In genomic region chr17:8223356-8224063, GRCh38 we compare ENCODE assay signal across 7 cellular contexts. TPM values are rescaled to one million over a fixed set of nuclear protein-coding genes. Genes with fewer than 3 reads are reported as not detected.
DNase-seq lines count a peak whose midpoint lies in the region; ATAC-seq and TF ChIP-seq lines count a peak whose summit lies in the region.

No MANE protein-coding gene starts in this region.

- peak; percentile 38 for TF ChIP-seq CTCF in GM12864 (IDR thresholded peaks at IDR 0.05; ENCODE audit: low read depth, low read length, missing control alignments)

- ATAC-seq in right cardiac atrium (peak; percentile 3 to 8), GM21447 (IDR thresholded peaks at IDR 0.05; ENCODE audit: unreplicated experiment) (no peak)

- H3K4me3 ChIP-seq in GM12864 (ENCODE audit: low read depth, low read length), result peak overlapping the region; percentile 68
- H3K4me3 ChIP-seq in HUES64 (ENCODE audit: low read length), result peak overlapping the region; percentile 75
- H3K4me3 ChIP-seq in SJCRH30, result peak overlapping the region; percentile 66
- peak overlapping the region; percentile 90 for H3K4me3 ChIP-seq in adipocyte (ENCODE audit: low read length)
- peak overlapping the region; percentile 73 for H3K4me3 ChIP-seq in right cardiac atrium (ENCODE audit: low read length)

- H3K27me3 ChIP-seq in HUES64 (ENCODE audit: insufficient read depth, low read length), result no peaks in the 10 kb centered on the region
- H3K27me3 ChIP-seq in SJCRH30, result no peaks in the 10 kb centered on the region
- no peaks in the 10 kb centered on the region for H3K27me3 ChIP-seq in adipocyte (replicated peaks; ENCODE audit: control insufficient read depth, insufficient read depth, low read length)
- no peaks in the 10 kb centered on the region for H3K27me3 ChIP-seq in right cardiac atrium (ENCODE audit: control insufficient read depth, insufficient read depth)

- WGBS in HUES64, result 4% methylated on average over 27 of the region's 27 CpGs
- 9% methylated on average over 27 of the region's 27 CpGs for WGBS in right cardiac atrium

- no peaks in the 10 kb centered on the region for H3K9me3 ChIP-seq in HUES64 (ENCODE audit: insufficient read depth, low read depth, low read length)
- H3K9me3 ChIP-seq in SJCRH30 (replicated peaks), result no peaks in the 10 kb centered on the region
- H3K9me3 ChIP-seq in adipocyte (ENCODE audit: control insufficient read depth, low read length), result no peaks in the 10 kb centered on the region
- no peaks in the 10 kb centered on the region for H3K9me3 ChIP-seq in right cardiac atrium (ENCODE audit: control insufficient read depth, low read length)

- peak; percentile 49 for DNase-seq in GM12864 (ENCODE audit: low read depth)
- DNase-seq in SJCRH30, result peak; percentile 82 to 86
- peak; percentile 65 for DNase-seq in adipocyte (ENCODE audit: low read depth)
- DNase-seq in right cardiac atrium, result peak; percentile 73 to 87 (median 85)
- peak; percentile 60 for DNase-seq in putamen (ENCODE audit: low spot score)

- H3K27ac ChIP-seq in HUES64 (ENCODE audit: low read depth, low read length) (peak overlapping the region; percentile 91), SJCRH30 (peak overlapping the region; percentile 72), right cardiac atrium (ENCODE audit: low read length) (peak overlapping the region; percentile 99)

- H3K4me1 ChIP-seq in HUES64 (ENCODE audit: insufficient read depth, low read length) (0 out of 2 replicates have a peak, but pooled peaks cover 4% of the 10 kb centered on the region), SJCRH30 (no peaks in the 10 kb centered on the region), adipocyte (ENCODE audit: control insufficient read depth, insufficient read depth, low read length) (peaks cover 19% of the 10 kb centered on the region), right cardiac atrium (ENCODE audit: control insufficient read depth, insufficient read depth, low read length) (peaks cover 5% of the 10 kb centered on the region)

- H3K9ac ChIP-seq in HUES64 (ENCODE audit: low read depth, low read length) (peak overlapping the region; percentile 72), adipocyte (ENCODE audit: low read length) (peak overlapping the region; percentile 97)

- H3K36me3 ChIP-seq in HUES64 (ENCODE audit: insufficient read depth, low read length) (peaks cover 13% of the 10 kb centered on the region), SJCRH30 (no peaks in the 10 kb centered on the region), adipocyte (ENCODE audit: control insufficient read depth, insufficient read depth, low read length, severe bottlenecking) (peaks cover under 1% of the 10 kb centered on the region)

- intact Hi-C loops in right cardiac atrium (cut with DNase I), result loop anchor here in 3 of 4 donors (2.0 to 10.0 kb wide), 2 partner anchors 37 to 99 kb away; partner anchors contain the start of gene HES7 (in 3 of the 3)

RNA-seq across cellular contexts. Expression of gene AURKB, which starts 13.1 kb away (rescaled TPM):
- 119 TPM for polyA plus RNA-seq in HUES64 (2013, experiment 1 of 2)
- 134 TPM for polyA plus RNA-seq in HUES64 (2013, experiment 2 of 2)
- total RNA-seq in SJCRH30 (2014; rRNA removed; shearing (Covaris generic)), result 108 and 113 TPM in 2 replicates
- 1 to 10 TPM in 2 of 4 donors, not detected in 2; 1.1 to 1.3 TPM for total RNA-seq in right cardiac atrium
- 0.45 TPM for polyA plus RNA-seq in right cardiac atrium

RNA-seq across cellular contexts. Expression of gene CTC1, which starts 24.3 kb away (rescaled TPM):
- polyA plus RNA-seq in HUES64 (2013, experiment 1 of 2), result 12.4 TPM
- polyA plus RNA-seq in HUES64 (2013, experiment 2 of 2), result 10.8 TPM
- 6.9 and 8.3 TPM in 2 replicates for total RNA-seq in SJCRH30 (2014; rRNA removed; shearing (Covaris generic))
- total RNA-seq in right cardiac atrium, result 10 to 100 TPM; 12.8 to 21.1 (median 17.2) TPM
- 12.4 TPM for polyA plus RNA-seq in right cardiac atrium

RNA-seq across cellular contexts. Expression of gene PFAS, which starts 25.6 kb away (rescaled TPM):
- 63.3 TPM for polyA plus RNA-seq in HUES64 (2013, experiment 1 of 2)
- polyA plus RNA-seq in HUES64 (2013, experiment 2 of 2), result 55.2 TPM
- 55.8 and 64.6 TPM in 2 replicates for total RNA-seq in SJCRH30 (2014; rRNA removed; shearing (Covaris generic))
- 10 to 100 TPM; 12.4 to 19.7 (median 15.7) TPM for total RNA-seq in right cardiac atrium
- polyA plus RNA-seq in right cardiac atrium, result 7.5 TPM

RNA-seq across cellular contexts. Expression of gene BORCS6, which starts 33.5 kb away (rescaled TPM):
- 2.6 TPM for polyA plus RNA-seq in HUES64 (2013, experiment 1 of 2)
- 3.0 TPM for polyA plus RNA-seq in HUES64 (2013, experiment 2 of 2)
- total RNA-seq in SJCRH30 (2014; rRNA removed; shearing (Covaris generic)), result 1.9 and 2.2 TPM in 2 replicates
- total RNA-seq in right cardiac atrium, result 1 to 10 TPM; 7.0 to 9.9 (median 9.6) TPM
- 7.3 TPM for polyA plus RNA-seq in right cardiac atrium

RNA-seq across cellular contexts. Expression of gene TMEM107, which starts 47.3 kb away (rescaled TPM):
- polyA plus RNA-seq in HUES64 (2013, experiment 1 of 2), result 29.8 TPM
- 35.4 TPM for polyA plus RNA-seq in HUES64 (2013, experiment 2 of 2)
- 13.0 and 19.8 TPM in 2 replicates for total RNA-seq in SJCRH30 (2014; rRNA removed; shearing (Covaris generic))
- total RNA-seq in right cardiac atrium, result 10 to 100 TPM in 2 of 4 donors, 1 to 10 TPM in 2; 7.1 to 11.4 (median 9.2) TPM
- polyA plus RNA-seq in right cardiac atrium, result 7.2 TPM

Comparison
In these comparisons a context has a peak if more than half of its experiments do, and no peak if none do; other contexts are left out.
1. RNA of gene AURKB, which starts 13.1 kb away (total RNA-seq): 108 to 113 TPM in SJCRH30; 1.1 to 1.3 TPM in right cardiac atrium; every median in the first group is over 10 times any median in the second.
2. Peak in every context shown above with its lines, with median percentiles within 50 percentile points of each other: DNase-seq, H3K4me3 ChIP-seq and H3K27ac ChIP-seq.